8 cellular contexts compared by ENCODE assay signal in genomic region chr3:47421741-47422649, GRCh38. TPM values are rescaled to one million over a fixed set of nuclear protein-coding genes. Genes with fewer than 3 reads are reported as not detected.
DNase-seq lines count a peak whose midpoint lies in the region; FAIRE-seq and TF ChIP-seq lines count a peak whose summit lies in the region.

No MANE protein-coding gene starts in this region.

- H3K4me1 ChIP-seq in adrenal gland (replicated peaks in 1 of 2) = peaks cover 9 to 18% of the 10 kb centered on the region in 2 donors
- no peaks in the 10 kb centered on the region for H3K4me1 ChIP-seq in keratinocyte (ENCODE audit: control insufficient read depth, extremely low read depth, insufficient read depth, low read length)

- peak; percentile 29 to 73 (median 52) for TF ChIP-seq CTCF in adrenal gland (IDR thresholded peaks at IDR 0.05)
- TF ChIP-seq CTCF in keratinocyte (optimal IDR thresholded peaks at IDR 0.05 in 1 of 3, IDR thresholded peaks at IDR 0.05 in 1 of 3, conservative IDR thresholded peaks at IDR 0.05 in 1 of 3; ENCODE audit: extremely low read depth in 1 of 3, insufficient read depth in 2 of 3, low read length in 3 of 3) = peak in 2 of 3 experiments; percentile 39 to 53

- H2AFZ ChIP-seq in keratinocyte (ENCODE audit: control insufficient read depth, low read length) = no peak overlapping the region

- WGBS in adrenal gland, 4 donors = 51 to 54% (median 53%) methylated on average over 11 to 13 of the region's 13 CpGs

- no peak for TF ChIP-seq POLR2A in adrenal gland (IDR thresholded peaks at IDR 0.05)

- H4K20me1 ChIP-seq in keratinocyte (ENCODE audit: control insufficient read depth, extremely low read depth, insufficient read depth, low read length) = peaks cover 2% of the 10 kb centered on the region

- no peaks in the 10 kb centered on the region for H3K79me2 ChIP-seq in keratinocyte (ENCODE audit: control insufficient read depth, insufficient read depth, low read length)

- H3K4me3 ChIP-seq in adrenal gland (no peak overlapping the region), keratinocyte (ENCODE audit: control insufficient read depth in 2 of 3, extremely low read depth in 1 of 3, insufficient read depth in 2 of 3, low read depth in 1 of 3, low read length in 3 of 3) (no peak overlapping the region)

- dilution Hi-C loops in keratinocyte (cut with MboI; ENCODE audit: extremely low pct_ligation_motif_present, low sequenced_read_pairs) = no loop called here

- peak overlapping the region; percentile 49 to 78 (median 66) for H3K27ac ChIP-seq in adrenal gland
- no peak overlapping the region for H3K27ac ChIP-seq in keratinocyte (ENCODE audit: control insufficient read depth, insufficient read depth, low read length)
- H3K27ac ChIP-seq in temporal lobe (ENCODE audit: low read depth, low read length) = peak overlapping the region; percentile 23

- H3K36me3 ChIP-seq in adrenal gland (replicated peaks in 1 of 2) (peaks cover 0 to 71% of the 10 kb centered on the region in 2 donors), keratinocyte (ENCODE audit: control insufficient read depth in 2 of 2, extremely low read depth in 1 of 2, insufficient read depth in 2 of 2, low read length in 2 of 2) (peaks cover 19 to 33% of the 10 kb centered on the region in 2 experiments)

- H3K9ac ChIP-seq in keratinocyte (ENCODE audit: control insufficient read depth, extremely low read depth, insufficient read depth, low read length) = no peak overlapping the region

- no peak for FAIRE-seq in keratinocyte (lab: Jason Lieb, UNC)

- DNase-seq in Daoy (ENCODE audit: low read depth) = peak; percentile 36
- DNase-seq in M059J (ENCODE audit: low read depth) = peak; percentile 17
- DNase-seq in adrenal gland = peak; percentile 68 to 89 (median 83)
- DNase-seq in keratinocyte (ENCODE audit: low read depth, low spot score) = no peak
- DNase-seq in stimulated activated CD4-positive, alpha-beta T cell treated with anti-CD3 and anti-CD28 coated beads, Interleukin-15, amount 100 ng/mL, for 24 hours = no peak
- no peak for DNase-seq in NCI-H510A (lab: John Stamatoyannopoulos, UW)
- DNase-seq in NAMALWA (ENCODE audit: low spot score) = no peak

- H3K9me3 ChIP-seq in adrenal gland (replicated peaks in 1 of 3) (no peaks in the 10 kb centered on the region), keratinocyte (ENCODE audit: control insufficient read depth, low read depth, low read length) (no peaks in the 10 kb centered on the region)

- no peaks in the 10 kb centered on the region for H3K27me3 ChIP-seq in adrenal gland
- H3K27me3 ChIP-seq in keratinocyte (ENCODE audit: control insufficient read depth, extremely low read depth, insufficient read depth, low read length) = no peaks in the 10 kb centered on the region

- H3K4me2 ChIP-seq in keratinocyte (ENCODE audit: control insufficient read depth, extremely low read depth, insufficient read depth, low read depth, low read length) = no peak overlapping the region

- H3K9me1 ChIP-seq in keratinocyte (ENCODE audit: control insufficient read depth, extremely low read depth, insufficient read depth, low read length) = no peaks in the 10 kb centered on the region

- intact Hi-C loops in adrenal gland (cut with DNase I) = loop anchor here (2.0 to 10.0 kb wide), 4 partner anchors 55 to 93 kb away; partner anchors contain the start of genes ELP6 (in 2 of the 2) and SCAP (in 1 of the 2)

RNA-seq across cellular contexts. Expression of gene PTPN23, which starts 41.2 kb away (rescaled TPM):
- 10.8 and 15.1 TPM in 2 replicates for total RNA-seq in Daoy (2014; rRNA removed; shearing (Covaris generic))
- total RNA-seq in M059J (2014; rRNA removed; shearing (Covaris generic)) = 3.3 and 8.5 TPM in 2 replicates
- 10 to 100 TPM; 20.8 to 69.6 (median 38.1) TPM for total RNA-seq in adrenal gland
- polyA plus RNA-seq in adrenal gland = 10 to 100 TPM in 2 of 3 donors, 1 to 10 TPM in 1; 8.4 to 70.0 (median 26.7) TPM
- polyA plus RNA-seq in keratinocyte = 1.3 to 2.7 TPM (median 1.6 TPM) in 3 replicates
- polyA plus RNA-seq in keratinocyte (2011; ENCODE audit: low read depth) = 17.5 TPM
- 1.4 and 3.5 TPM in 2 replicates for polyA plus RNA-seq in keratinocyte (2011; cell fraction: cytosol; rRNA removed)
- polyA plus RNA-seq in keratinocyte (2011; cell fraction: nucleus; rRNA removed) = 13.9 and 20.3 TPM in 2 replicates
- 19.3 and 29.2 TPM in 2 replicates for polyA plus RNA-seq in keratinocyte (2012; ENCODE audit: low replicate concordance)
- polyA minus RNA-seq in keratinocyte = 10.0 to 45.4 TPM (median 11.1 TPM) in 3 replicates
- 15.9 TPM for polyA minus RNA-seq in keratinocyte (2011; cell fraction: cytosol; rRNA and poly(A)+ RNA removed)
- polyA minus RNA-seq in keratinocyte (2011; cell fraction: nucleus; rRNA and poly(A)+ RNA removed) = 26.5 and 32.1 TPM in 2 replicates
- 15.0 TPM for total RNA-seq in temporal lobe

RNA-seq across cellular contexts. Expression of gene SCAP, which starts 53.7 kb away (rescaled TPM):
- total RNA-seq in Daoy (2014; rRNA removed; shearing (Covaris generic)) = 32.6 and 33.5 TPM in 2 replicates
- 26.2 and 40.1 TPM in 2 replicates for total RNA-seq in M059J (2014; rRNA removed; shearing (Covaris generic))
- total RNA-seq in adrenal gland = 100 to 1,000 TPM; 126 to 954 (median 170) TPM
- 100 to 1,000 TPM; 130 to 560 (median 182) TPM for polyA plus RNA-seq in adrenal gland
- polyA plus RNA-seq in keratinocyte = 17.7 to 21.5 TPM (median 18.5 TPM) in 3 replicates
- 16.6 TPM for polyA plus RNA-seq in keratinocyte (2011; ENCODE audit: low read depth)
- polyA plus RNA-seq in keratinocyte (2011; cell fraction: cytosol; rRNA removed) = 11.3 and 12.5 TPM in 2 replicates
- 51.5 and 60.3 TPM in 2 replicates for polyA plus RNA-seq in keratinocyte (2011; cell fraction: nucleus; rRNA removed)
- polyA plus RNA-seq in keratinocyte (2012; ENCODE audit: low replicate concordance) = 31.7 and 36.4 TPM in 2 replicates
- polyA minus RNA-seq in keratinocyte = 69.4 to 123 TPM (median 73.6 TPM) in 3 replicates
- 41.4 TPM for polyA minus RNA-seq in keratinocyte (2011; cell fraction: cytosol; rRNA and poly(A)+ RNA removed)
- 60.6 and 67.5 TPM in 2 replicates for polyA minus RNA-seq in keratinocyte (2011; cell fraction: nucleus; rRNA and poly(A)+ RNA removed)
- total RNA-seq in temporal lobe = 45.7 TPM

Comparison
In these comparisons a context has a peak if more than half of its experiments do, and no peak if none do; other contexts are left out.
1. DNase-seq: peak in Daoy (single experiment), M059J (single experiment) and adrenal gland (7 of 7); none in keratinocyte (single experiment), stimulated activated CD4-positive, alpha-beta T cell treated with anti-CD3 and anti-CD28 coated beads, Interleukin-15, amount 100 ng/mL, for 24 hours (single experiment), NCI-H510A (single experiment) and NAMALWA (single experiment).